ENCODE assay signal across 24 cellular contexts in the genomic region with DNA sequence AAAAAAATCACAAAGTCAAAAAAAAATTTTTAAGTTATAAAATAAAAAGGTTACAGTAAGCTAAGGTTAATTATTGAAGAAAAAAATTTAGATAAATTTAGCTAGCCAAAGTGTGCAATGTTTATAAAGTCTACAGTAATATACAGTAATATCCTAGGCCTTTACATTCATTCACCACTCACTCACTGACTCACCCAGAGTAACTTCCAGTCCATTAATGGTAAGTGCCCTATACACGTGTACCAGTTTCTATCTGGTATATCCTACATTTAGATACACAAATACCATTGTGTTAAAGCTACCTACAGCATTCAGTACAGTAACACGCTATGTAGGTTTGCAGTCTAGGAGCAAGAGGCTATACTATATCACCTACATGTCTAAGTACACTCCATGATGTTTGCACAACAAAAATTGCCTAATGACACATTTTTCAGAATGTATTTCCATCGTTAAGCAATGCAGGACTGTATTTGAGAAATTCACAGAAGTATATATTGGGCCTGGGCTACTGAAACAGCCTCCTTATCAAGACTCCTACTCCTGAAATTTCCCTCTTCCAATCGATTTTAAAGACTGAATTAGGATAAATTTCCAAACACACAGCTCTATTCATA.
A peak's percentile ranks its signal among the peaks of the same experiment; 100 is the strongest.
DNase-seq lines count a peak whose midpoint lies in the region; ATAC-seq and TF ChIP-seq lines count a peak whose summit lies in the region.
"Had no signal": no experiment of that assay in that cellular context is flagged by ENCODE, and none has a peak within 500 bp of the region (broad histone marks: within the 10 kb centered on the region; RNA-seq: fewer than 3 reads in every experiment).

No MANE protein-coding gene starts in this region.

- no TSS peak for BruUV-seq in IMR-90 (replicated peaks; lab: Mats Ljungman, UMichigan)

- H2AFZ ChIP-seq in IMR-90 (replicated peaks; ENCODE audit: low read length, poor library complexity) (no peak overlapping the region), mesenchymal stem cell (ENCODE audit: low read depth, low read length) (no peak overlapping the region)

- H2BK5ac ChIP-seq in IMR-90 (ENCODE audit: low read depth, low read length, poor library complexity, severe bottlenecking) (peak overlapping the region; percentile 28), mesenchymal stem cell (ENCODE audit: low read depth, low read length, poor library complexity, severe bottlenecking) (no peak overlapping the region)

- H2BK15ac ChIP-seq in IMR-90 (ENCODE audit: low read depth, low read length) (no peak overlapping the region), mesenchymal stem cell (ENCODE audit: low read depth, poor library complexity, severe bottlenecking) (no peak overlapping the region)

- TF ChIP-seq RAD21 in IMR-90 (IDR thresholded peaks at IDR 0.05; ENCODE audit: low read length): no peak

- no peak overlapping the region for H3K18ac ChIP-seq in IMR-90 (ENCODE audit: low read depth, low read length)
- H3K18ac ChIP-seq in mesenchymal stem cell (ENCODE audit: low read depth in 1 of 2, low read length in 2 of 2): no peak overlapping the region

- H3K4me1 ChIP-seq in IMR-90 (ENCODE audit: control insufficient read depth, insufficient read depth, low read length) (0 out of 2 replicates have a peak, but pooled peaks cover 1% of the 10 kb centered on the region), mesenchymal stem cell (ENCODE audit: control insufficient read depth, insufficient read depth, low read depth, low read length) (peaks cover 3% of the 10 kb centered on the region)
- H3K4me1 ChIP-seq: colonic mucosa, lower lobe of right lung, psoas muscle, tibial artery had no signal

- no peak overlapping the region for H3K27ac ChIP-seq in IMR-90 (ENCODE audit: insufficient read depth, low read length)
- no peak overlapping the region for H3K27ac ChIP-seq in mesenchymal stem cell (ENCODE audit: low read length, poor library complexity, severe bottlenecking)
- H3K27ac ChIP-seq: 22Rv1, colonic mucosa, lower lobe of right lung, psoas muscle, tibial artery had no signal

- 0 out of 2 replicates have a peak, but pooled peaks cover 3% of the 10 kb centered on the region for H3K36me3 ChIP-seq in IMR-90 (ENCODE audit: control insufficient read depth, insufficient read depth, low read length)
- peaks cover 0 to 19% of the 10 kb centered on the region in 2 experiments for H3K36me3 ChIP-seq in mesenchymal stem cell (ENCODE audit: control insufficient read depth in 1 of 2, insufficient read depth in 2 of 2, low read depth in 1 of 2, low read length in 2 of 2)
- H3K36me3 ChIP-seq: colonic mucosa, lower lobe of right lung, tibial artery had no signal

- H3K14ac ChIP-seq in IMR-90 (replicated peaks; ENCODE audit: low read depth, low read length) (no peak overlapping the region), mesenchymal stem cell (ENCODE audit: low read length in 2 of 2) (no peak overlapping the region)

- H2BK120ac ChIP-seq in IMR-90 (ENCODE audit: low read depth, low read length) (no peak overlapping the region), mesenchymal stem cell (ENCODE audit: low read depth, low read length) (no peak overlapping the region)

- peak; percentile 17 for DNase-seq in DMS53 (lab: John Stamatoyannopoulos, UW)
- no peak for DNase-seq in DMS53 treated with DMSO at 0.1 percent for 48 hours (lab: John Stamatoyannopoulos, UW; ENCODE audit: unreplicated experiment)
- DNase-seq in IMR-90: peak; percentile 47
- peak; percentile 7 to 63 for DNase-seq in cardiac fibroblast (ENCODE audit: low read depth in 2 of 2)
- peak; percentile 47 for DNase-seq in mesenchymal stem cell
- no peak for DNase-seq in activated CD4-positive, CD25-positive, alpha-beta regulatory T cell treated with anti-CD3 and anti-CD28 coated beads, Interleukin-2, amount 50 U/mL, for 72 hours
- DNase-seq in AG08395 (ENCODE audit: low spot score): no peak
- DNase-seq: activated CD4-positive, alpha-beta T cell treated with anti-CD3 and anti-CD28 coated beads for 48 hours; activated T-cell treated with anti-CD3 and anti-CD28 coated beads, Interleukin-2, amount 50 U/mL, for 24 hours; CD8-positive, alpha-beta memory T cell; colonic mucosa; DND-41; lower lobe of right lung; NCI-H1436 treated with DMSO at 0.1 percent for 48 hours; NCI-H2107; psoas muscle; SK-N-SH; stimulated activated naive CD8-positive, alpha-beta T cell treated with anti-CD3 and anti-CD28 coated beads, Interleukin-15, amount 100 ng/mL, for 72 hours; T-helper 2 cell; tibial artery had no signal

- no peak overlapping the region for H2AK9ac ChIP-seq in IMR-90 (replicated peaks; ENCODE audit: low read depth, low read length, poor library complexity)

- H3K23ac ChIP-seq in IMR-90 (ENCODE audit: low read depth, low read length) (no peak overlapping the region), mesenchymal stem cell (ENCODE audit: low read length in 2 of 2) (no peak overlapping the region)

- H3K4me2 ChIP-seq in IMR-90 (ENCODE audit: low read depth, low read length) (no peak overlapping the region), mesenchymal stem cell (ENCODE audit: low read length, poor library complexity, severe bottlenecking) (no peak overlapping the region)
- H3K4me2 ChIP-seq: SK-N-SH had no signal

- H4K91ac ChIP-seq in IMR-90 (ENCODE audit: insufficient read depth, low read depth, low read length) (no peak overlapping the region), mesenchymal stem cell (ENCODE audit: low read length) (no peak overlapping the region)

- no peaks in the 10 kb centered on the region for H3K27me3 ChIP-seq in IMR-90 (ENCODE audit: control insufficient read depth, insufficient read depth, low read length)
- no peaks in the 10 kb centered on the region for H3K27me3 ChIP-seq in mesenchymal stem cell (ENCODE audit: control insufficient read depth in 1 of 2, insufficient read depth in 1 of 2, low read length in 2 of 2)
- H3K27me3 ChIP-seq: colonic mucosa, tibial artery had no signal

- H3K9me3 ChIP-seq in IMR-90 (ENCODE audit: control insufficient read depth, insufficient read depth, low read length): no peaks in the 10 kb centered on the region
- no peaks in the 10 kb centered on the region for H3K9me3 ChIP-seq in mesenchymal stem cell (ENCODE audit: control insufficient read depth, low read length)
- H3K9me3 ChIP-seq: colonic mucosa, lower lobe of right lung, psoas muscle, SK-N-SH, tibial artery had no signal

- dilution Hi-C loops in IMR-90 (cut with HindIII; ENCODE audit: low sequenced_read_pairs, unreplicated experiment): no loop called here

- WGBS in IMR-90 (ENCODE audit: extremely low coverage in 2 of 2, insufficient read length in 1 of 2), 2 experiments: 0% methylated on average over 1 of the region's 4 CpGs; no CpG with 5 or more reads in 1 of the 2 experiments
- 89% methylated on average over 4 of the region's 4 CpGs for WGBS in mesenchymal stem cell

- H3K56ac ChIP-seq in IMR-90 (ENCODE audit: extremely low read depth, insufficient read depth, low read length): no peak overlapping the region

- H3K4ac ChIP-seq in IMR-90 (ENCODE audit: low read depth, low read length) (no peak overlapping the region), mesenchymal stem cell (ENCODE audit: low read depth in 1 of 2, low read length in 2 of 2) (no peak overlapping the region)

- no peak overlapping the region for H2BK20ac ChIP-seq in IMR-90 (ENCODE audit: low read depth, low read length)

- POLR2A ChIA-PET in IMR-90 (lab: Charles Lee; ENCODE audit: unreplicated experiment): no interaction called here

- ATAC-seq in IMR-90 (ENCODE audit: low read depth) (peak; percentile 57), GM21528 (IDR thresholded peaks at IDR 0.05; ENCODE audit: low FRiP score, unreplicated experiment) (no peak)
- ATAC-seq: GM12878; HCT116; lower lobe of right lung; psoas muscle; stimulated activated naive CD8-positive, alpha-beta T cell treated with anti-CD3 and anti-CD28 coated beads, Interleukin-15, amount 100 ng/mL, for 72 hours had no signal

- peaks cover 2% of the 10 kb centered on the region for H3K9me1 ChIP-seq in IMR-90 (ENCODE audit: insufficient read depth, low read length)

- H3K79me1 ChIP-seq in IMR-90 (ENCODE audit: low read depth in 1 of 2, low read length in 2 of 2): peaks cover 7 to 19% of the 10 kb centered on the region in 2 experiments; a peak in 3 of 4 replicates
- peaks cover 5% of the 10 kb centered on the region for H3K79me1 ChIP-seq in mesenchymal stem cell (replicated peaks; ENCODE audit: low read length, poor library complexity, severe bottlenecking)

- in situ Hi-C loops in IMR-90 (cut with MboI; ENCODE audit: low sequenced_read_pairs): loop anchor here (25.0 kb wide), 1 partner anchor 565 kb away; no protein-coding TSS in a partner anchor

- H3K9ac ChIP-seq in IMR-90 (ENCODE audit: low read depth, low read length) (no peak overlapping the region), mesenchymal stem cell (ENCODE audit: low read length) (no peak overlapping the region)
- H3K9ac ChIP-seq: SK-N-SH had no signal

- H4K20me1 ChIP-seq in IMR-90 (ENCODE audit: insufficient read depth, low read length): peaks cover 3% of the 10 kb centered on the region; the same call in 1 of the 2 replicates

- H4K8ac ChIP-seq in IMR-90 (ENCODE audit: low read depth in 2 of 2, low read length in 2 of 2): no peak overlapping the region
- no peak overlapping the region for H4K8ac ChIP-seq in mesenchymal stem cell (ENCODE audit: low read length)

- no peak overlapping the region for H2BK12ac ChIP-seq in mesenchymal stem cell (ENCODE audit: low read length in 2 of 2)

- intact Hi-C loops in IMR-90 (cut with micrococcal nuclease): no loop called here

- H3K4me3 ChIP-seq in IMR-90 (ENCODE audit: insufficient read depth, low read depth, low read length): no peak overlapping the region
- no peak overlapping the region for H3K4me3 ChIP-seq in cardiac fibroblast (replicated peaks in 1 of 2; ENCODE audit: low read depth in 2 of 2, low read length in 2 of 2)
- H3K4me3 ChIP-seq in mesenchymal stem cell (ENCODE audit: insufficient read depth in 1 of 2, low read depth in 1 of 2, low read length in 2 of 2): no peak overlapping the region
- H3K4me3 ChIP-seq: colonic mucosa, GM12878, lower lobe of right lung, psoas muscle, tibial artery had no signal

- no peak overlapping the region for H4K5ac ChIP-seq in IMR-90 (ENCODE audit: low read depth, low read length)

- no peak for TF ChIP-seq POLR2A in IMR-90 (IDR thresholded peaks at IDR 0.05; ENCODE audit: low read depth, low read length)

- CTCF ChIA-PET in IMR-90 (lab: Yijun Ruan, JAX): no interaction called here

- TF ChIP-seq CTCF in IMR-90 (conservative IDR thresholded peaks at IDR 0.05; ENCODE audit: low read depth, low read length): no peak
- TF ChIP-seq CTCF in cardiac fibroblast (IDR thresholded peaks at IDR 0.05; ENCODE audit: low read depth, low read length): no peak

- no peak overlapping the region for H2AK5ac ChIP-seq in IMR-90 (ENCODE audit: low read depth, low read length)
- no peak overlapping the region for H2AK5ac ChIP-seq in mesenchymal stem cell (ENCODE audit: low read length, severe bottlenecking)

TF ChIP-seq in IMR-90, 13 proteins besides CTCF, POLR2A, EP300 and RAD21:
- TF ChIP-seq MXI1 (IDR thresholded peaks at IDR 0.05; ENCODE audit: borderline replicate concordance, low read depth, low read length) (no peak), CEBPB (IDR thresholded peaks at IDR 0.05; ENCODE audit: low read depth, low read length) (peak; percentile 53)

Comparison
In these comparisons a context has a peak if more than half of its experiments do, and no peak if none do; other contexts are left out.
1. DNase-seq: peak in DMS53 (single experiment), IMR-90 (single experiment), cardiac fibroblast (2 of 2) and mesenchymal stem cell (single experiment); none in DMS53 treated with DMSO at 0.1 percent for 48 hours (single experiment), activated CD4-positive, CD25-positive, alpha-beta regulatory T cell treated with anti-CD3 and anti-CD28 coated beads, Interleukin-2, amount 50 U/mL, for 72 hours (single experiment) and AG08395 (single experiment).